Comparison of ENCODE assay signal across 1 cellular context in genomic region chr13:39565036-39565949, GRCh38.
TF ChIP-seq lines count a peak whose summit lies in the region.

No MANE protein-coding gene starts in this region.

TF ChIP-seq in GM23338, 12 proteins besides CTCF, POLR2A, EP300 and RAD21 (continued from another document):
- TF ChIP-seq NANOG (IDR thresholded peaks at IDR 0.05; ENCODE audit: borderline replicate concordance) = no peak
- TF ChIP-seq ETS1 (IDR thresholded peaks at IDR 0.05) = no peak
- TF ChIP-seq ZNF114 (CRISPR knock-in tag; IDR thresholded peaks at IDR 0.05) = no peak
- TF ChIP-seq POLR2AphosphoS5 (IDR thresholded peaks at IDR 0.05; ENCODE audit: low read depth) = no peak
- TF ChIP-seq EZH2 (IDR thresholded peaks at IDR 0.05; ENCODE audit: low read depth, unreplicated experiment) = no peak
- TF ChIP-seq EZH2phosphoT487 (IDR thresholded peaks at IDR 0.05; ENCODE audit: unreplicated experiment) = no peak
- TF ChIP-seq CREB1 (CRISPR knock-in tag; IDR thresholded peaks at IDR 0.05; ENCODE audit: low read depth) = no peak
- TF ChIP-seq ZNF331 (CRISPR knock-in tag; IDR thresholded peaks at IDR 0.05; ENCODE audit: low read depth) = no peak
- no peak for TF ChIP-seq JUNB (IDR thresholded peaks at IDR 0.05; ENCODE audit: unreplicated experiment)
